ENCODE assay signal across 20 cellular contexts in the genomic region with DNA sequence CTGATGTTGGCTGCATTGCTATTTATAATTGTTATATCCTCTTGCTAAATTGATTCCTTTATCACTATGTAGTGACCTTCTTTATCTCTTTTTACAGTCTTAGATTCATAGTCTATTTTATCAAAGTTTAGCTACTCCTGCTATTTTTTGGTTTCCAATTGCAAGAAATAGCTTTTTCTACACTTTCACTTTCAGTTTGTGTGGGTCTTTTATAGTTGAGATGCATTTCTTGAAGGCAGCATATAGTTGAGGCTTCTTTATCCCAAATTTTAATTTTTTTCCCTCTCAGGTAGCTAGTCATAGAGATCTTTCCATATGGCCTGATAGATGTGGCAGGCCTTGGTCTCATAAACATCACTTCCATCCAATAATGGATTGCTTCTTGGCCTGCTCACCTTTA.
DNase-seq lines count a peak whose midpoint lies in the region; ATAC-seq and TF ChIP-seq lines count a peak whose summit lies in the region.
"Had no signal": no experiment of that assay in that cellular context is flagged by ENCODE, and none has a peak within 500 bp of the region (broad histone marks: within the 10 kb centered on the region; RNA-seq: fewer than 3 reads in every experiment).

No MANE protein-coding gene starts in this region.

- H3K4me3 Mint-ChIP-seq in activated CD8-positive, alpha-beta memory T cell treated with anti-CD3 and anti-CD28 coated beads, Interleukin-2, amount 10 ng/mL, durations not matched to agents 7 days and 5 days, result peak overlapping the region; percentile 32
- H3K4me3 Mint-ChIP-seq in HFFc6 (peak overlapping the region; percentile 49; the same call in 1 of the 2 replicates), osteocyte (ENCODE audit: unreplicated experiment) (peak overlapping the region; percentile 23)
- H3K4me3 Mint-ChIP-seq in effector memory CD8-positive, alpha-beta T cell, result peak overlapping the region; percentile 35 to 66

- H3K4me1 Mint-ChIP-seq in activated CD8-positive, alpha-beta memory T cell treated with anti-CD3 and anti-CD28 coated beads, Interleukin-2, amount 10 ng/mL, durations not matched to agents 7 days and 5 days, result peaks cover 6% of the 10 kb centered on the region
- H3K4me1 Mint-ChIP-seq in HFFc6 (ENCODE audit: low read depth), result peaks cover 7% of the 10 kb centered on the region
- H3K4me1 Mint-ChIP-seq in effector memory CD8-positive, alpha-beta T cell (ENCODE audit: low read depth in 2 of 2), result peaks cover 7 to 12% of the 10 kb centered on the region in 2 donors
- H3K4me1 Mint-ChIP-seq in osteocyte (ENCODE audit: unreplicated experiment), result peaks cover 11% of the 10 kb centered on the region

- peak overlapping the region; percentile 57 for H3K27ac Mint-ChIP-seq in activated CD8-positive, alpha-beta memory T cell treated with anti-CD3 and anti-CD28 coated beads, Interleukin-2, amount 10 ng/mL, durations not matched to agents 7 days and 5 days
- no peak overlapping the region for H3K27ac Mint-ChIP-seq in HFFc6
- H3K27ac Mint-ChIP-seq in effector memory CD8-positive, alpha-beta T cell, result peak overlapping the region; percentile 55 to 85
- peak overlapping the region; percentile 23 for H3K27ac Mint-ChIP-seq in osteocyte (ENCODE audit: unreplicated experiment)

- H3K36me3 Mint-ChIP-seq in activated CD8-positive, alpha-beta memory T cell treated with anti-CD3 and anti-CD28 coated beads, Interleukin-2, amount 10 ng/mL, durations not matched to agents 7 days and 5 days, result peaks cover 26% of the 10 kb centered on the region
- H3K36me3 Mint-ChIP-seq in HFFc6 (ENCODE audit: low read depth), result peaks cover 6% of the 10 kb centered on the region
- H3K36me3 Mint-ChIP-seq in effector memory CD8-positive, alpha-beta T cell (ENCODE audit: insufficient read depth), result peaks cover 14% of the 10 kb centered on the region
- peaks cover 13% of the 10 kb centered on the region for H3K36me3 Mint-ChIP-seq in osteocyte (ENCODE audit: unreplicated experiment)

- peaks cover 7% of the 10 kb centered on the region for H3K9me3 Mint-ChIP-seq in activated CD8-positive, alpha-beta memory T cell treated with anti-CD3 and anti-CD28 coated beads, Interleukin-2, amount 10 ng/mL, durations not matched to agents 7 days and 5 days (ENCODE audit: low read depth)
- H3K9me3 Mint-ChIP-seq in HFFc6 (peaks cover 4% of the 10 kb centered on the region), osteocyte (ENCODE audit: unreplicated experiment) (peaks cover 19% of the 10 kb centered on the region)
- peaks cover 5 to 10% of the 10 kb centered on the region in 2 donors for H3K9me3 Mint-ChIP-seq in effector memory CD8-positive, alpha-beta T cell

- CTCF ChIA-PET in activated CD8-positive, alpha-beta memory T cell treated with anti-CD3 and anti-CD28 coated beads, Interleukin-2, amount 10 ng/mL, durations not matched to agents 7 days and 5 days (lab: Charles Lee), result no interaction called here

- H3K27me3 Mint-ChIP-seq in activated CD8-positive, alpha-beta memory T cell treated with anti-CD3 and anti-CD28 coated beads, Interleukin-2, amount 10 ng/mL, durations not matched to agents 7 days and 5 days, result no peaks in the 10 kb centered on the region
- no peaks in the 10 kb centered on the region for H3K27me3 Mint-ChIP-seq in HFFc6 (ENCODE audit: insufficient read depth)
- no peaks in the 10 kb centered on the region for H3K27me3 Mint-ChIP-seq in effector memory CD8-positive, alpha-beta T cell
- no peaks in the 10 kb centered on the region for H3K27me3 Mint-ChIP-seq in osteocyte (ENCODE audit: unreplicated experiment)

- TF ChIP-seq CTCF in HFFc6 (IDR thresholded peaks at IDR 0.05), result no peak
- no peak for TF ChIP-seq CTCF in osteocyte (IDR thresholded peaks at IDR 0.05)

- no peak for DNase-seq in activated CD8-positive, alpha-beta memory T cell treated with anti-CD3 and anti-CD28 coated beads, Interleukin-2, amount 10 ng/mL, durations not matched to agents 7 days and 5 days
- no peak for DNase-seq in activated CD8-positive, alpha-beta memory T cell treated with anti-CD3 and anti-CD28 coated beads, Interleukin-2, amount 50 U/mL, for 4 hours
- no peak for DNase-seq in HFFc6
- DNase-seq in effector memory CD8-positive, alpha-beta T cell, result no peak
- DNase-seq in osteocyte (ENCODE audit: extremely low spot score, unreplicated experiment), result no peak
- no peak for DNase-seq in SKM-1 (lab: John Stamatoyannopoulos, UW; ENCODE audit: unreplicated experiment)
- no peak for DNase-seq in stimulated activated naive CD4-positive, alpha-beta T cell treated with Interleukin-2 at 50 U/mL for 16 hours (lab: John Stamatoyannopoulos, UW)
- DNase-seq: cortex of kidney, DMS79 treated with DMSO at 0.1 percent for 48 hours, GOT3, Karpas-422, kidney glomerular epithelial cell, mammary epithelial cell, NCI-H1048, NCI-H187 treated with DMSO at 0.1 percent for 48 hours, NCI-H526, substantia nigra, upper lobe of left lung had no signal

- ATAC-seq in activated CD8-positive, alpha-beta memory T cell treated with anti-CD3 and anti-CD28 coated beads, Interleukin-2, amount 10 ng/mL, durations not matched to agents 7 days and 5 days, result no peak
- no peak for ATAC-seq in effector memory CD8-positive, alpha-beta T cell (replicated peaks)
- ATAC-seq in HG02973 (IDR thresholded peaks at IDR 0.05; ENCODE audit: unreplicated experiment), result no peak
- ATAC-seq: A549 had no signal
